16 cellular contexts compared by ENCODE assay signal in genomic region chr1:6013491-6013890, GRCh38.
"Had no signal": no experiment of that assay in that cellular context is flagged by ENCODE, and none has a peak within 500 bp of the region (broad histone marks: within the 10 kb centered on the region; RNA-seq: fewer than 3 reads in every experiment).

No MANE protein-coding gene starts in this region.

- DNase-seq: activated CD4-positive, alpha-beta T cell treated with anti-CD3 and anti-CD28 coated beads, Interleukin-2, amount 10 ng/mL, durations not matched to agents 7 days and 5 days; activated CD4-positive, CD25-positive, alpha-beta regulatory T cell; activated effector memory CD4-positive, alpha-beta T cell treated with Interleukin-2 at 50 U/mL for 16 hours; amniotic stem cell; brain microvascular endothelial cell; esophagus squamous epithelium; foreskin fibroblast; mesendoderm; retina; small intestine; stimulated activated naive CD4-positive, alpha-beta T cell treated with Interleukin-2 at 50 U/mL for 16 hours had no signal

- H3K4me1 ChIP-seq: parathyroid adenoma had no signal

- H3K9ac ChIP-seq: parathyroid adenoma had no signal

- H3K4me3 ChIP-seq: esophagus squamous epithelium, left lung, thoracic aorta had no signal

- H3K9me3 Mint-ChIP-seq: activated CD4-positive, alpha-beta T cell treated with anti-CD3 and anti-CD28 coated beads, Interleukin-2, amount 10 ng/mL, durations not matched to agents 7 days and 5 days; activated naive CD4-positive, alpha-beta T cell treated with anti-CD3 and anti-CD28 coated beads, Interleukin-2, amount 50 U/mL, for 72 hours; neural crest cell had no signal

- H2AFZ ChIP-seq: parathyroid adenoma had no signal

- H3K27me3 Mint-ChIP-seq: activated CD4-positive, alpha-beta T cell treated with anti-CD3 and anti-CD28 coated beads, Interleukin-2, amount 10 ng/mL, durations not matched to agents 7 days and 5 days had no signal

- ATAC-seq: activated naive CD4-positive, alpha-beta T cell treated with anti-CD3 and anti-CD28 coated beads, Interleukin-2, amount 50 U/mL, for 72 hours; left lung had no signal

- H3K27ac Mint-ChIP-seq: activated CD4-positive, alpha-beta T cell treated with anti-CD3 and anti-CD28 coated beads, Interleukin-2, amount 10 ng/mL, durations not matched to agents 7 days and 5 days had no signal

- H3K27ac ChIP-seq: brain microvascular endothelial cell, left lung, parathyroid adenoma, thoracic aorta had no signal

- H3K36me3 ChIP-seq: brain microvascular endothelial cell, esophagus squamous epithelium, thoracic aorta had no signal

- H3K9me3 ChIP-seq: esophagus squamous epithelium, left lung, thoracic aorta had no signal

- H3K4me3 Mint-ChIP-seq: activated CD4-positive, alpha-beta T cell treated with anti-CD3 and anti-CD28 coated beads, Interleukin-2, amount 10 ng/mL, durations not matched to agents 7 days and 5 days; neural crest cell had no signal

- H3K27me3 ChIP-seq: brain microvascular endothelial cell, left lung had no signal

- H3K79me2 ChIP-seq: parathyroid adenoma had no signal
